ENCODE assay signal across 23 cellular contexts in the genomic region with DNA sequence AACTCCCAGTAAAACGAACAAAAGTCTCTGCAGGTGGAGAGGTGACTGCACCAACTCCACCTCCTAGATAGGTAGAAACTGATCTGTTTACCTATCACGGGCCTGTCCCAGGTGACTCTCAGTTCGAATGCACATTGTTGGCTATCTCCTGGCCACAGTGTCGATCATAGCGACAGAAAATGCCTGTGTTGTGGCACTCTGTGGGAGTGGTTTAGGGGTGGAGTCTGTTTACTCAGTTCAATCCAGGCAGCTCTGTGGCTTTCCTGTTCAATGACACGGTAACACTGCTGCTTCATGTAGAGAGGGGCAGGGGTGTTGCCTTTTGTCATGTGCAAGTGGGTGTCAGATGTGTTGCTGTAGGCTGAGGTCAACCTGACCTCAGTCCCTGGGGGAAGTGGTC.
"Had no signal": no experiment of that assay in that cellular context is flagged by ENCODE, and none has a peak within 500 bp of the region (broad histone marks: within the 10 kb centered on the region; RNA-seq: fewer than 3 reads in every experiment).

No MANE protein-coding gene starts in this region.

- H3K27ac Mint-ChIP-seq: immature natural killer cell; memory B cell; mesothelial cell of epicardium; natural killer cell treated with Interleukin-12 subunit alpha and Interleukin-12 subunit beta and Interleukin-15 and Interleukin-18, amount 100 ng/mL, for 72 hours; neural progenitor cell; progenitor cell of endocrine pancreas; stimulated activated memory B cell treated with anti-CD40 and anti-IgM and Interleukin-4, amounts not matched to agents 10 μg/mL and 1 μg/mL and 100 μg/mL, for 72 hours; stimulated activated naive CD8-positive, alpha-beta T cell treated with anti-CD3 and anti-CD28 coated beads, Interleukin-15, Interleukin-2, amounts not matched to agents 100 ng/mL and 50 ng/mL, for 24 hours had no signal

- ATAC-seq: esophagus mucosa; gastrocnemius medialis; natural killer cell treated with Interleukin-12 subunit alpha and Interleukin-12 subunit beta and Interleukin-15 and Interleukin-18, amount 100 ng/mL, for 72 hours; pancreas; right cardiac atrium; stimulated activated memory B cell treated with anti-CD40 and anti-IgM and Interleukin-4, amounts not matched to agents 10 μg/mL and 1 μg/mL and 100 μg/mL, for 72 hours had no signal

- H3K36me3 Mint-ChIP-seq: immature natural killer cell; memory B cell; mesothelial cell of epicardium; natural killer cell treated with Interleukin-12 subunit alpha and Interleukin-12 subunit beta and Interleukin-15 and Interleukin-18, amount 100 ng/mL, for 72 hours; neural progenitor cell; stimulated activated memory B cell treated with anti-CD40 and anti-IgM and Interleukin-4, amounts not matched to agents 10 μg/mL and 1 μg/mL and 100 μg/mL, for 72 hours had no signal

- DNase-seq: cortex of kidney; dorsolateral prefrontal cortex; effector CD8-positive, alpha-beta T cell; gastrocnemius medialis; glutamatergic neuron; immature natural killer cell; left ventricle myocardium inferior; lower lobe of right lung; occipital lobe; pancreas; right cardiac atrium; stimulated activated CD4-positive, alpha-beta T cell treated with anti-CD3 and anti-CD28 coated beads, Interleukin-4, amount 100 ng/mL, for 1 hour; stimulated activated CD8-positive, alpha-beta memory T cell treated with anti-CD3 and anti-CD28 coated beads, Interleukin-4, amount 100 ng/mL, for 48 hours; tibial artery; upper lobe of right lung had no signal

- H3K9me3 Mint-ChIP-seq: memory B cell, neural progenitor cell had no signal

- H3K4me3 Mint-ChIP-seq: immature natural killer cell; memory B cell; mesothelial cell of epicardium; natural killer cell treated with Interleukin-12 subunit alpha and Interleukin-12 subunit beta and Interleukin-15 and Interleukin-18, amount 100 ng/mL, for 72 hours; neural progenitor cell; stimulated activated memory B cell treated with anti-CD40 and anti-IgM and Interleukin-4, amounts not matched to agents 10 μg/mL and 1 μg/mL and 100 μg/mL, for 72 hours; stimulated activated naive CD8-positive, alpha-beta T cell treated with anti-CD3 and anti-CD28 coated beads, Interleukin-15, Interleukin-2, amounts not matched to agents 100 ng/mL and 50 ng/mL, for 24 hours had no signal

- H3K4me1 Mint-ChIP-seq: immature natural killer cell; memory B cell; mesothelial cell of epicardium; stimulated activated memory B cell treated with anti-CD40 and anti-IgM and Interleukin-4, amounts not matched to agents 10 μg/mL and 1 μg/mL and 100 μg/mL, for 72 hours had no signal
